15 cellular contexts compared by ENCODE assay signal in genomic region chr20:20412750-20413149, GRCh38. TPM values are rescaled to one million over a fixed set of nuclear protein-coding genes. Genes with fewer than 3 reads are reported as not detected.
A peak's percentile ranks its signal among the peaks of the same experiment; 100 is the strongest.
DNase-seq lines count a peak whose midpoint lies in the region; ATAC-seq, FAIRE-seq and TF ChIP-seq lines count a peak whose summit lies in the region.
"Had no signal": no experiment of that assay in that cellular context is flagged by ENCODE, and none has a peak within 500 bp of the region (broad histone marks: within the 10 kb centered on the region; RNA-seq: fewer than 3 reads in every experiment).

No MANE protein-coding gene starts in this region.

- peak; percentile 79 to 84 for ATAC-seq in activated T-cell treated with anti-CD3 and anti-CD28 coated beads, Interleukin-2, amount 50 U/mL, for 4 hours

- DNase-seq in NCI-H1417 (lab: John Stamatoyannopoulos, UW) (peak; percentile 34 to 67 (median 64)), NCI-H1417 treated with DMSO at 0.1 percent for 48 hours (lab: John Stamatoyannopoulos, UW) (no peak), GM12891 (ENCODE audit: insufficient read length, low spot score) (no peak), left kidney (ENCODE audit: low read depth, low spot score) (peak; percentile 69), ecto neural progenitor cell (ENCODE audit: low spot score) (no peak), COLO668 (lab: John Stamatoyannopoulos, UW; ENCODE audit: unreplicated experiment) (no peak)
- no peak for DNase-seq in activated T-cell treated with anti-CD3 and anti-CD28 coated beads, Interleukin-2, amount 50 U/mL, for 4 hours
- DNase-seq in activated effector memory CD4-positive, alpha-beta T cell treated with Interleukin-2 at 50 U/mL for 16 hours, result no peak
- DNase-seq: amniotic stem cell, NCI-H1436, SW 1271, trophoblast cell had no signal

- no peak for FAIRE-seq in GM12891 (lab: Jason Lieb, UNC)
- FAIRE-seq: kidney had no signal

- H3K4me3 Mint-ChIP-seq in activated T-cell treated with anti-CD3 and anti-CD28 coated beads, Interleukin-2, amount 50 U/mL, for 4 hours, result no peak overlapping the region

- H3K4me1 Mint-ChIP-seq in activated T-cell treated with anti-CD3 and anti-CD28 coated beads, Interleukin-2, amount 50 U/mL, for 4 hours (ENCODE audit: low read depth), result peaks cover 16% of the 10 kb centered on the region

- H3K27me3 Mint-ChIP-seq in activated T-cell treated with anti-CD3 and anti-CD28 coated beads, Interleukin-2, amount 50 U/mL, for 4 hours (ENCODE audit: low read depth), result no peaks in the 10 kb centered on the region

- peaks cover 17% of the 10 kb centered on the region for H3K36me3 Mint-ChIP-seq in activated T-cell treated with anti-CD3 and anti-CD28 coated beads, Interleukin-2, amount 50 U/mL, for 4 hours (ENCODE audit: insufficient read depth)

- H3K9me3 Mint-ChIP-seq in activated T-cell treated with anti-CD3 and anti-CD28 coated beads, Interleukin-2, amount 50 U/mL, for 4 hours, result no peaks in the 10 kb centered on the region

- TF ChIP-seq POLR2A in GM12891 (IDR thresholded peaks at IDR 0.05; ENCODE audit: low read depth, low read length), result no peak

TF ChIP-seq in GM12891, 5 proteins besides CTCF, POLR2A, EP300 and RAD21:
- TF ChIP-seq SPI1 (IDR thresholded peaks at IDR 0.05; ENCODE audit: low read depth, low read length) (peak; percentile 44; the same call in 1 of the 2 replicates), POU2F2 (IDR thresholded peaks at IDR 0.05; ENCODE audit: low read depth, low read length) (no peak)

RNA-seq across cellular contexts. Expression of gene INSM1, which starts 44.8 kb away (rescaled TPM):
- 0.03 TPM for polyA plus RNA-seq in GM12891 (2012; ENCODE audit: low read depth, missing spikeins)
- total RNA-seq in activated T-cell treated with anti-CD3 and anti-CD28 coated beads, Interleukin-2, amount 50 U/mL, for 4 hours, result 10 to 100 TPM; 12.1 to 22.4 (median 14.6) TPM
- total RNA-seq: kidney, myocyte, renal cortical epithelial cell had no signal

Comparison
In these comparisons a context has a peak if more than half of its experiments do, and no peak if none do; other contexts are left out.
1. DNase-seq: peak in NCI-H1417 (3 of 3) and left kidney (single experiment); none in NCI-H1417 treated with DMSO at 0.1 percent for 48 hours (single experiment), GM12891 (single experiment), activated T-cell treated with anti-CD3 and anti-CD28 coated beads, Interleukin-2, amount 50 U/mL, for 4 hours (single experiment), ecto neural progenitor cell (single experiment), activated effector memory CD4-positive, alpha-beta T cell treated with Interleukin-2 at 50 U/mL for 16 hours (single experiment) and COLO668 (single experiment).